9 cellular contexts compared by ENCODE assay signal in genomic region chr14:61609143-61609851, GRCh38.
DNase-seq lines count a peak whose midpoint lies in the region; ATAC-seq and TF ChIP-seq lines count a peak whose summit lies in the region.
"Had no signal": no experiment of that assay in that cellular context is flagged by ENCODE, and none has a peak within 500 bp of the region (broad histone marks: within the 10 kb centered on the region; RNA-seq: fewer than 3 reads in every experiment).

No MANE protein-coding gene starts in this region.

- CTCF ChIA-PET in HEK293 (lab: Yijun Ruan, JAX): interaction anchor here (0.7 to 1.8 kb wide), 3 partner anchors 13 to 133 kb away, joined by 3 to 5 read pairs (median 5); no protein-coding TSS in a partner anchor
- CTCF ChIA-PET in SK-N-SH (lab: Yijun Ruan, JAX): interaction anchor here (0.8 to 3.9 kb wide), 12 partner anchors 11 to 228 kb away, joined by 3 to 18 read pairs (median 4); no protein-coding TSS in a partner anchor

- 21% methylated on average over 10 of the region's 10 CpGs for WGBS in SK-N-SH (ENCODE audit: low lambda C conversion rate)
- WGBS in heart right ventricle, 2 donors: 50 to 62% methylated on average over 10 of the region's 10 CpGs

- H3K27me3 ChIP-seq in SK-N-SH (ENCODE audit: insufficient read depth) (no peaks in the 10 kb centered on the region), heart right ventricle (no peaks in the 10 kb centered on the region)

- DNase-seq in SK-N-SH: peak; percentile 50
- DNase-seq in heart right ventricle: no peak
- peak; percentile 37 for DNase-seq in retinal pigment epithelial cell (ENCODE audit: low read depth)
- no peak for DNase-seq in NCI-H524 (lab: John Stamatoyannopoulos, UW)
- DNase-seq: activated naive CD8-positive, alpha-beta T cell treated with anti-CD3 and anti-CD28 coated beads, Interleukin-2, amount 10 ng/mL, durations not matched to agents 7 days and 5 days had no signal

- TF ChIP-seq CTCF in HEK293 (tag by site-specific recombination; IDR thresholded peaks at IDR 0.05) (no peak), SK-N-SH (IDR thresholded peaks at IDR 0.05) (no peak), heart right ventricle (IDR thresholded peaks at IDR 0.05) (no peak), retinal pigment epithelial cell (conservative IDR thresholded peaks at IDR 0.05; ENCODE audit: low read depth, low read length) (no peak)

- H2AFZ ChIP-seq in SK-N-SH (ENCODE audit: low read depth): peak overlapping the region; percentile 48

- no peaks in the 10 kb centered on the region for H3K9me2 ChIP-seq in SK-N-SH

- H3K27ac ChIP-seq in HEK293 (ENCODE audit: extremely low read depth, low read depth, low read length) (peak overlapping the region; percentile 25; the same call in 1 of the 2 replicates), SK-N-SH (ENCODE audit: low read depth in 2 of 2, low read length in 1 of 2) (peak overlapping the region; percentile 89 to 99), heart right ventricle (peak overlapping the region in 3 of 10 donors; percentile 35 to 58 (median 41))

- H3K4me3 ChIP-seq in HEK293 (ENCODE audit: low read depth, low read length): no peak overlapping the region
- H3K4me3 ChIP-seq in SK-N-SH (ENCODE audit: low read depth in 2 of 2, low read length in 1 of 2): no peak overlapping the region; a peak in 1 of 4 replicates
- no peak overlapping the region for H3K4me3 ChIP-seq in heart right ventricle
- no peak overlapping the region for H3K4me3 ChIP-seq in retinal pigment epithelial cell (ENCODE audit: low read length)

- H3F3A ChIP-seq in SK-N-SH (replicated peaks; ENCODE audit: insufficient read depth): peaks cover 9% of the 10 kb centered on the region

- peak in 1 of 2 experiments; percentile 79; a peak in 2 of 4 replicates for TF ChIP-seq EP300 in SK-N-SH (IDR thresholded peaks at IDR 0.05; ENCODE audit: borderline replicate concordance in 1 of 2, low read depth in 1 of 2, low read length in 1 of 2)

- no peaks in the 10 kb centered on the region for H4K20me1 ChIP-seq in SK-N-SH (ENCODE audit: insufficient read depth)

- POLR2A ChIA-PET in HEK293 (lab: Yijun Ruan, JAX) (no interaction called here), SK-N-SH (lab: Yijun Ruan, JAX) (interaction anchor here (1.0 to 3.3 kb wide), 5 partner anchors 86 to 1360 kb away, joined by 3 to 24 read pairs (median 3); partner anchors contain the start of genes HIF1A and PPM1A)

- H3K9me3 ChIP-seq in HEK293 (ENCODE audit: control insufficient read depth, insufficient read depth, low read depth, low read length): no peaks in the 10 kb centered on the region
- no peaks in the 10 kb centered on the region for H3K9me3 ChIP-seq in SK-N-SH
- no peaks in the 10 kb centered on the region for H3K9me3 ChIP-seq in heart right ventricle

- ATAC-seq in heart right ventricle (peak; percentile 27 to 84 (median 58)), GM18909 (IDR thresholded peaks at IDR 0.05; ENCODE audit: poor library complexity, unreplicated experiment) (no peak), GM18858 (IDR thresholded peaks at IDR 0.05; ENCODE audit: unreplicated experiment) (no peak), GM19328 (IDR thresholded peaks at IDR 0.05; ENCODE audit: unreplicated experiment) (no peak)

- H3K9ac ChIP-seq in SK-N-SH: peak overlapping the region; percentile 18; the same call in 1 of the 2 replicates

- H3K79me2 ChIP-seq in SK-N-SH (ENCODE audit: insufficient read depth): no peaks in the 10 kb centered on the region

- H3K4me2 ChIP-seq in SK-N-SH: peak overlapping the region; percentile 48

- no peaks in the 10 kb centered on the region for H3K36me3 ChIP-seq in HEK293 (ENCODE audit: control insufficient read depth in 2 of 2, insufficient read depth in 1 of 2, low read length in 2 of 2)
- H3K36me3 ChIP-seq in SK-N-SH (replicated peaks in 1 of 2; ENCODE audit: control insufficient read depth in 1 of 2, insufficient read depth in 2 of 2, low read length in 1 of 2): no peaks in the 10 kb centered on the region
- H3K36me3 ChIP-seq in heart right ventricle: no peaks in the 10 kb centered on the region

- TF ChIP-seq RAD21 in SK-N-SH (IDR thresholded peaks at IDR 0.05; ENCODE audit: low read length): peak; percentile 27; the same call in 1 of the 2 replicates

- intact Hi-C loops in heart right ventricle (cut with DNase I): loop anchor here in 1 of 10 donors (10.0 kb wide), 1 partner anchor 86 kb away; the partner anchor contains the start of gene HIF1A

- H3K4me1 ChIP-seq in HEK293 (ENCODE audit: control insufficient read depth, insufficient read depth, low read length) (peaks cover 3% of the 10 kb centered on the region; the same call in 1 of the 2 replicates), SK-N-SH (ENCODE audit: control insufficient read depth in 1 of 2, insufficient read depth in 2 of 2, low read depth in 1 of 2, low read length in 1 of 2) (peaks cover 16 to 47% of the 10 kb centered on the region in 2 experiments), heart right ventricle (peaks cover 0 to 30% (median 15%) of the 10 kb centered on the region in 9 donors)

TF ChIP-seq in HEK293, 187 proteins besides CTCF, POLR2A, EP300 and RAD21 (continues in another document):
- TF ChIP-seq ZNF777 (tag by site-specific recombination; IDR thresholded peaks at IDR 0.05; ENCODE audit: borderline replicate concordance) (no peak), ZBTB20 (tag by site-specific recombination; IDR thresholded peaks at IDR 0.05) (peak; percentile 30; the same call in 1 of the 2 replicates), ZNF626 (tag by site-specific recombination; IDR thresholded peaks at IDR 0.05) (no peak), ZNF221 (tag by site-specific recombination; IDR thresholded peaks at IDR 0.05; ENCODE audit: borderline replicate concordance) (no peak), ZNF600 (tag by site-specific recombination; IDR thresholded peaks at IDR 0.05) (peak; percentile 49; the same call in 1 of the 2 replicates), ZBTB49 (tag by site-specific recombination; IDR thresholded peaks at IDR 0.05; ENCODE audit: low read depth) (no peak)

TF ChIP-seq in SK-N-SH, 30 proteins besides CTCF, POLR2A, EP300 and RAD21 (continues in another document):
- peak; percentile 77 for TF ChIP-seq RCOR1 (IDR thresholded peaks at IDR 0.05; ENCODE audit: low read length)
- peak; percentile 45; the same call in 1 of the 2 replicates for TF ChIP-seq MXI1 (IDR thresholded peaks at IDR 0.05; ENCODE audit: low read depth, low read length)
- no peak for TF ChIP-seq TAF1 (IDR thresholded peaks at IDR 0.05; ENCODE audit: borderline replicate concordance, low read depth, low read length)
- TF ChIP-seq FOXM1 (IDR thresholded peaks at IDR 0.05; ENCODE audit: low read depth): no peak
- TF ChIP-seq JUND (IDR thresholded peaks at IDR 0.05): no peak
- peak; percentile 56; the same call in 1 of the 2 replicates for TF ChIP-seq TCF12 (IDR thresholded peaks at IDR 0.05)
- no peak for TF ChIP-seq TEAD4 (IDR thresholded peaks at IDR 0.05; ENCODE audit: borderline replicate concordance, insufficient read depth)
- TF ChIP-seq CHD2 (IDR thresholded peaks at IDR 0.05; ENCODE audit: low read length, partially characterized antibody): peak; percentile 59
- TF ChIP-seq ELF1 (IDR thresholded peaks at IDR 0.05): no peak
- TF ChIP-seq NRF1 (IDR thresholded peaks at IDR 0.05; ENCODE audit: low read depth, low read length): no peak
- TF ChIP-seq SMC3 (IDR thresholded peaks at IDR 0.05; ENCODE audit: low read depth, low read length): no peak
- TF ChIP-seq GABPA (IDR thresholded peaks at IDR 0.05; ENCODE audit: low read depth): no peak
- no peak for TF ChIP-seq ZBTB33 (IDR thresholded peaks at IDR 0.05; ENCODE audit: borderline replicate concordance, low read depth)
- no peak for TF ChIP-seq FOXJ3 (CRISPR knock-in tag; IDR thresholded peaks at IDR 0.05)
- TF ChIP-seq REST (IDR thresholded peaks at IDR 0.05; ENCODE audit: low read depth, low read length): peak; percentile 47; the same call in 1 of the 2 replicates

Comparison
In these comparisons a context has a peak if more than half of its experiments do, and no peak if none do; other contexts are left out.
1. DNase-seq: peak in SK-N-SH (single experiment) and retinal pigment epithelial cell (single experiment); none in heart right ventricle (0 of 2) and NCI-H524 (0 of 2).
2. ATAC-seq: peak in heart right ventricle (8 of 8); none in GM18909 (single experiment), GM18858 (single experiment) and GM19328 (single experiment).
3. Of the 4 proteins assayed by ChIP-seq in both HEK293 and SK-N-SH: peak only in HEK293: none; only in SK-N-SH: PBX3 and REST; in both: none; in neither: 2.